ENCODE assay signal across 15 cellular contexts in genomic region chr15:100653608-100654007, GRCh38. TPM values are rescaled to one million over a fixed set of nuclear protein-coding genes. Genes with fewer than 3 reads are reported as not detected.
DNase-seq lines count a peak whose midpoint lies in the region; ATAC-seq, FAIRE-seq and TF ChIP-seq lines count a peak whose summit lies in the region.
"Had no signal": no experiment of that assay in that cellular context is flagged by ENCODE, and none has a peak within 500 bp of the region (broad histone marks: within the 10 kb centered on the region; RNA-seq: fewer than 3 reads in every experiment).

No MANE protein-coding gene starts in this region.

- H3K4me3 Mint-ChIP-seq in CD4-positive, CD25-positive, alpha-beta regulatory T cell = no peak overlapping the region
- H3K4me3 Mint-ChIP-seq: CD14-positive monocyte; CD8-positive, alpha-beta memory T cell had no signal

- H3K27ac Mint-ChIP-seq in CD4-positive, CD25-positive, alpha-beta regulatory T cell = peak overlapping the region in 2 of 3 donors; percentile 7 to 70
- H3K27ac Mint-ChIP-seq: CD14-positive monocyte had no signal

- H3K9me3 ChIP-seq in A549 (no peaks in the 10 kb centered on the region), gastroesophageal sphincter (no peaks in the 10 kb centered on the region), skeletal muscle tissue (ENCODE audit: control insufficient read depth in 3 of 3, low read length in 3 of 3) (no peaks in the 10 kb centered on the region)
- H3K9me3 ChIP-seq in CD4-positive, CD25-positive, alpha-beta regulatory T cell (ENCODE audit: control insufficient read depth in 2 of 2, low read length in 2 of 2) = no peaks in the 10 kb centered on the region

- 92% methylated on average over 1 of the region's 1 CpG for WGBS in A549 (ENCODE audit: missing lambda C conversion rate)
- WGBS in gastroesophageal sphincter (ENCODE audit: low coverage in 1 of 2), 2 donors = 35 to 50% methylated on average over 1 of the region's 1 CpG

- peaks cover 20% of the 10 kb centered on the region for H3K36me3 ChIP-seq in CD4-positive, CD25-positive, alpha-beta regulatory T cell (ENCODE audit: control insufficient read depth, insufficient read depth, low read length)
- H3K36me3 ChIP-seq in gastroesophageal sphincter (peaks cover 0 to 10% of the 10 kb centered on the region in 2 donors), skeletal muscle tissue (ENCODE audit: control insufficient read depth in 3 of 3, insufficient read depth in 3 of 3, low read length in 3 of 3) (peaks cover 0 to 2% (median 2%) of the 10 kb centered on the region in 3 donors)

- no peak overlapping the region for H3K4me2 ChIP-seq in A549

- CTCF ChIA-PET in A549 (lab: Yijun Ruan, JAX) = interaction anchor here (0.8 to 6.9 kb wide), 7 partner anchors 18 to 355 kb away, joined by 3 to 35 read pairs (median 4); no protein-coding TSS in a partner anchor

- H3K27ac ChIP-seq in A549 = no peak overlapping the region
- no peak overlapping the region for H3K27ac ChIP-seq in CD4-positive, CD25-positive, alpha-beta regulatory T cell (ENCODE audit: insufficient read depth, low read length, poor library complexity, severe bottlenecking)
- H3K27ac ChIP-seq in gastroesophageal sphincter = no peak overlapping the region
- peak overlapping the region; percentile 31 for H3K27ac ChIP-seq in skeletal muscle tissue (ENCODE audit: low read depth, low read length)
- H3K27ac ChIP-seq: GM23248 had no signal

- H3K4me1 ChIP-seq in A549 = no peaks in the 10 kb centered on the region
- H3K4me1 ChIP-seq in CD4-positive, CD25-positive, alpha-beta regulatory T cell (ENCODE audit: control insufficient read depth, insufficient read depth, low read length, poor library complexity, severe bottlenecking) = no peaks in the 10 kb centered on the region
- H3K4me1 ChIP-seq in gastroesophageal sphincter = peaks cover 0 to 6% (median 0%) of the 10 kb centered on the region in 3 donors
- H3K4me1 ChIP-seq in skeletal muscle tissue (ENCODE audit: control insufficient read depth in 3 of 3, insufficient read depth in 3 of 3, low read length in 3 of 3) = no peaks in the 10 kb centered on the region

- TF ChIP-seq RAD21 in A549 (conservative IDR thresholded peaks at IDR 0.05 in 1 of 2, IDR thresholded peaks at IDR 0.05 in 1 of 2) = no peak

- peak; percentile 96 for FAIRE-seq in A549 (lab: Jason Lieb, UNC)
- FAIRE-seq: GM12878, GM18507, H54 had no signal

- no peaks in the 10 kb centered on the region for H3K27me3 Mint-ChIP-seq in CD4-positive, CD25-positive, alpha-beta regulatory T cell
- H3K27me3 Mint-ChIP-seq: CD8-positive, alpha-beta memory T cell had no signal

- H3K9me3 Mint-ChIP-seq in CD4-positive, CD25-positive, alpha-beta regulatory T cell = peaks cover 0 to 2% (median 0%) of the 10 kb centered on the region in 7 donors
- H3K9me3 Mint-ChIP-seq: CD14-positive monocyte; CD8-positive, alpha-beta memory T cell had no signal

- H3K4me3 ChIP-seq in A549 (no peak overlapping the region), gastroesophageal sphincter (no peak overlapping the region), skeletal muscle tissue (ENCODE audit: low read length in 3 of 3) (no peak overlapping the region)
- no peak overlapping the region for H3K4me3 ChIP-seq in CD4-positive, CD25-positive, alpha-beta regulatory T cell (ENCODE audit: low read depth, low read length)
- H3K4me3 ChIP-seq: GM12878, GM23248 had no signal

- TF ChIP-seq EP300 in A549 (IDR thresholded peaks at IDR 0.05) (no peak), gastroesophageal sphincter (IDR thresholded peaks at IDR 0.05) (no peak)

- no peak overlapping the region for H3K9ac ChIP-seq in skeletal muscle tissue (ENCODE audit: low read depth in 1 of 3, low read length in 3 of 3)
- H3K9ac ChIP-seq: GM23248 had no signal

- no peaks in the 10 kb centered on the region for H3K36me3 Mint-ChIP-seq in CD4-positive, CD25-positive, alpha-beta regulatory T cell

- TF ChIP-seq CTCF in A549 (IDR thresholded peaks at IDR 0.05) (no peak), gastroesophageal sphincter (IDR thresholded peaks at IDR 0.05) (no peak)

- peaks cover 0 to 5% (median under 1%) of the 10 kb centered on the region in 4 donors for H3K4me1 Mint-ChIP-seq in CD4-positive, CD25-positive, alpha-beta regulatory T cell
- H3K4me1 Mint-ChIP-seq: CD14-positive monocyte had no signal

- ATAC-seq in A549 (no peak), gastroesophageal sphincter (peak; percentile 28), HG03378 (IDR thresholded peaks at IDR 0.05; ENCODE audit: unreplicated experiment) (no peak)
- ATAC-seq in CD4-positive, CD25-positive, alpha-beta regulatory T cell (ENCODE audit: low read depth in 2 of 2) = no peak
- ATAC-seq: GM12878, HCT116 had no signal

- no peak for TF ChIP-seq POLR2A in A549 (IDR thresholded peaks at IDR 0.05; ENCODE audit: low read length)
- TF ChIP-seq POLR2A in gastroesophageal sphincter (IDR thresholded peaks at IDR 0.05) = no peak

- POLR2A ChIA-PET in A549 (lab: Yijun Ruan, JAX) = no interaction called here

- DNase-seq in A549 (ENCODE audit: low read depth in 1 of 2, low spot score in 1 of 2) = no peak
- no peak for DNase-seq in CD4-positive, CD25-positive, alpha-beta regulatory T cell
- DNase-seq in HK-2 (ENCODE audit: unreplicated experiment) = no peak
- DNase-seq: CD8-positive, alpha-beta memory T cell; DMS 273 treated with DMSO at 0.1 percent for 48 hours; GM23248; IMR-90 had no signal

- no peaks in the 10 kb centered on the region for H3K27me3 ChIP-seq in CD4-positive, CD25-positive, alpha-beta regulatory T cell (ENCODE audit: control insufficient read depth, insufficient read depth, low read length)
- H3K27me3 ChIP-seq in gastroesophageal sphincter (no peaks in the 10 kb centered on the region), skeletal muscle tissue (ENCODE audit: control insufficient read depth in 3 of 3, insufficient read depth in 3 of 3, low read length in 3 of 3) (no peaks in the 10 kb centered on the region)

TF ChIP-seq in A549, 52 proteins besides CTCF, POLR2A, EP300 and RAD21 (continues in another document):
- TF ChIP-seq MYC (IDR thresholded peaks at IDR 0.05; ENCODE audit: borderline replicate concordance, low read length) (no peak), RARB (CRISPR knock-in tag; IDR thresholded peaks at IDR 0.05) (no peak), HMGXB4 (CRISPR knock-in tag; IDR thresholded peaks at IDR 0.05; ENCODE audit: borderline replicate concordance) (no peak), ZNF302 (CRISPR knock-in tag; IDR thresholded peaks at IDR 0.05) (no peak), RCOR1 (IDR thresholded peaks at IDR 0.05; ENCODE audit: low read depth, low read length) (no peak), TP53 (CRISPR knock-in tag; IDR thresholded peaks at IDR 0.05) (no peak), CEBPB (IDR thresholded peaks at IDR 0.05) (no peak), SMC3 (IDR thresholded peaks at IDR 0.05) (no peak), HOXB13 (CRISPR knock-in tag; IDR thresholded peaks at IDR 0.05; ENCODE audit: low read depth) (no peak), MAZ (IDR thresholded peaks at IDR 0.05; ENCODE audit: borderline replicate concordance, low read depth, low read length) (no peak), CHD2 (IDR thresholded peaks at IDR 0.05; ENCODE audit: low read length, partially characterized antibody) (no peak), FOSL2 (IDR thresholded peaks at IDR 0.05) (no peak), FOSL2 (CRISPR knock-in tag; IDR thresholded peaks at IDR 0.05) (no peak)

RNA-seq across cellular contexts. Expression of gene ASB7, which starts 51.2 kb away (rescaled TPM):
- polyA plus RNA-seq in A549 (2011; rRNA removed) (19.3 and 21.6 TPM in 2 replicates), A549 (2017; fragmentation: RNase III; extraction: RNeasy Plus Mini Kit Qiagen cat#74134 plus additional on column Dnase treatment) (8.2 to 9.2 TPM (median 8.4 TPM) in 3 replicates)
- polyA plus RNA-seq in A549 (2012; cell fraction: cytosol; rRNA removed) = 7.1 and 7.6 TPM in 2 replicates
- polyA plus RNA-seq in A549 (2012; cell fraction: nucleus; rRNA removed) = 4.0 and 5.4 TPM in 2 replicates
- polyA minus RNA-seq in A549 (2011; rRNA and poly(A)+ RNA removed) = 28.6 and 33.4 TPM in 2 replicates
- total RNA-seq in CD4-positive, CD25-positive, alpha-beta regulatory T cell = 20.3 TPM
- 10 to 100 TPM; 10.5 to 14.9 (median 12.7) TPM for polyA plus RNA-seq in CD4-positive, CD25-positive, alpha-beta regulatory T cell
- total RNA-seq in gastroesophageal sphincter (10 to 100 TPM; 10.2 to 14.8 (median 11.9) TPM), skeletal muscle tissue (9.4 TPM)

RNA-seq across cellular contexts. Expression of gene LINS1, which starts 51.6 kb away (rescaled TPM):
- polyA plus RNA-seq in A549 (2011; rRNA removed) = 23.1 and 24.6 TPM in 2 replicates
- polyA plus RNA-seq in A549 (2012; cell fraction: cytosol; rRNA removed) = 6.4 and 6.9 TPM in 2 replicates
- polyA plus RNA-seq in A549 (2012; cell fraction: nucleus; rRNA removed) = 8.8 and 15.3 TPM in 2 replicates
- 10.0 to 12.1 TPM (median 11.1 TPM) in 3 replicates for polyA plus RNA-seq in A549 (2017; fragmentation: RNase III; extraction: RNeasy Plus Mini Kit Qiagen cat#74134 plus additional on column Dnase treatment)
- polyA minus RNA-seq in A549 (2011; rRNA and poly(A)+ RNA removed) = 24.5 and 25.5 TPM in 2 replicates
- 62.5 TPM for total RNA-seq in CD4-positive, CD25-positive, alpha-beta regulatory T cell
- 10 to 100 TPM; 37.8 to 62.8 (median 54.4) TPM for polyA plus RNA-seq in CD4-positive, CD25-positive, alpha-beta regulatory T cell
- 10 to 100 TPM in 3 of 4 donors, 1 to 10 TPM in 1; 9.6 to 23.8 (median 13.9) TPM for total RNA-seq in gastroesophageal sphincter
- total RNA-seq in skeletal muscle tissue = 15.1 TPM
